In the genomic region with DNA sequence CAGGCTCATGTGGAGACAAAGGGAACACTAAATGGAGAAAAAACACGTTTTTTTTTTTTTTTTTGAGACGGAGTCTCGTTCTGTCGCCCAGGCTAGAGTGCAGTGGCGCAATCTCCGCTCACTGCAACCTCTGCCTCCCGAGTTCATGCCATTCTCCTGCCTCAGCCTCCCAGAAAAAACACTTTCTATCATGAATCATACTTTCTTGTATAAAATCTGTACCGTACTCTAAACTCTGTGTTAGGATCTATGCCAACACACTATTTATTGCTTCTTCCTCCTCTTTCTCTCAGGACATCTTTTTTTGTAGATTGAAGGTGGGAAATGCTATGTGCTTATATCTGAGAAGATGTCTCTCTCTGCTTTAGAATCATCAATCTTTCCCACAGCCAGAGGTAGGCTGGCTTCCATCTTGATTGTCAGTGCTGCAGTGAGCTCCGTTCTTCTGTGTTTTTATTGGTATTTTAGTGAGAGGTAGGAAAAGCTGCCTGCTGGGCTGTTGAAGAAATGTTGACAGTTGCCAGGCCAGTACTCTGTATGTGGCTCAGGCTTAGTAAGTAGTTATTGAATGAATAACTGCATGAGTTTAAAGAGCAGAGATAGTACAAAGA, we compare ENCODE assay signal across 13 cellular contexts.
DNase-seq lines count a peak whose midpoint lies in the region; ATAC-seq and TF ChIP-seq lines count a peak whose summit lies in the region.
"Had no signal": no experiment of that assay in that cellular context is flagged by ENCODE, and none has a peak within 500 bp of the region (broad histone marks: within the 10 kb centered on the region; RNA-seq: fewer than 3 reads in every experiment).

No MANE protein-coding gene starts in this region.

- ATAC-seq in IMR-90 (ENCODE audit: low read depth) (peak; percentile 75), HG03378 (IDR thresholded peaks at IDR 0.05; ENCODE audit: unreplicated experiment) (no peak), HG02759 (IDR thresholded peaks at IDR 0.05; ENCODE audit: unreplicated experiment) (no peak)
- ATAC-seq: Panc1 had no signal

- in situ Hi-C loops in IMR-90 (cut with MboI; ENCODE audit: low sequenced_read_pairs) = no loop called here

- peak overlapping the region; percentile 71 for H3K27ac ChIP-seq in AG04450 (ENCODE audit: low read depth, low read length)
- peak overlapping the region; percentile 98 for H3K27ac ChIP-seq in IMR-90 (ENCODE audit: insufficient read depth, low read length)
- H3K27ac ChIP-seq: neutrophil, testis had no signal

- H3K4me2 ChIP-seq in IMR-90 (ENCODE audit: low read depth, low read length) = peak overlapping the region; percentile 89

- peaks cover 6% of the 10 kb centered on the region; the same call in 1 of the 2 replicates for H3K4me1 ChIP-seq in IMR-90 (ENCODE audit: control insufficient read depth, insufficient read depth, low read length)
- H3K4me1 ChIP-seq: testis had no signal

- peak overlapping the region; percentile 86 for H3K4ac ChIP-seq in IMR-90 (ENCODE audit: low read depth, low read length)

- H2AK5ac ChIP-seq in IMR-90 (ENCODE audit: low read depth, low read length) = no peak overlapping the region; the same call in 1 of the 2 replicates

- peak overlapping the region; percentile 94 for H2BK20ac ChIP-seq in IMR-90 (ENCODE audit: low read depth, low read length)

- H4K20me1 ChIP-seq in IMR-90 (ENCODE audit: insufficient read depth, low read length) = 0 out of 2 replicates have a peak, but pooled peaks cover 3% of the 10 kb centered on the region

- H2BK15ac ChIP-seq in IMR-90 (ENCODE audit: low read depth, low read length) = peak overlapping the region; percentile 85; the same call in 1 of the 3 replicates

- H3K4me3 ChIP-seq in AG04450 (ENCODE audit: low read depth, low read length) (no peak overlapping the region; the same call in 1 of the 2 replicates), IMR-90 (ENCODE audit: insufficient read depth, low read depth, low read length) (peak overlapping the region; percentile 9; the same call in 1 of the 2 replicates)
- H3K4me3 ChIP-seq: testis had no signal

- no peaks in the 10 kb centered on the region for H3K9me3 ChIP-seq in AG04450 (ENCODE audit: control insufficient read depth, insufficient read depth, low read length)
- H3K9me3 ChIP-seq in IMR-90 (ENCODE audit: control insufficient read depth, insufficient read depth, low read length) = peaks cover 3% of the 10 kb centered on the region; the same call in 1 of the 2 replicates
- H3K9me3 ChIP-seq: neutrophil, testis had no signal

- peak overlapping the region; percentile 93 for H2BK120ac ChIP-seq in IMR-90 (ENCODE audit: low read depth, low read length)

- H3K18ac ChIP-seq in IMR-90 (ENCODE audit: low read depth, low read length) = peak overlapping the region; percentile 99; the same call in 1 of the 2 replicates

- no peak for TF ChIP-seq RAD21 in IMR-90 (IDR thresholded peaks at IDR 0.05; ENCODE audit: low read length)

- peak overlapping the region; percentile 82; the same call in 1 of the 2 replicates for H4K5ac ChIP-seq in IMR-90 (ENCODE audit: low read depth, low read length)

- peak overlapping the region; percentile 89 for H3K14ac ChIP-seq in IMR-90 (replicated peaks; ENCODE audit: low read depth, low read length)

- no TSS peak for BruUV-seq in IMR-90 (replicated peaks; lab: Mats Ljungman, UMichigan)

- H3K27me3 ChIP-seq in AG04450 (ENCODE audit: control insufficient read depth, insufficient read depth, low read length) (no peaks in the 10 kb centered on the region), IMR-90 (ENCODE audit: control insufficient read depth, insufficient read depth, low read length) (no peaks in the 10 kb centered on the region)
- H3K27me3 ChIP-seq: neutrophil, testis had no signal

- peak overlapping the region; percentile 68 for H2AK9ac ChIP-seq in IMR-90 (replicated peaks; ENCODE audit: low read depth, low read length, poor library complexity)

- no peaks in the 10 kb centered on the region for H3K9me1 ChIP-seq in IMR-90 (ENCODE audit: insufficient read depth, low read length)

- H3K79me1 ChIP-seq in IMR-90 (ENCODE audit: low read depth in 1 of 2, low read length in 2 of 2) = no peaks in the 10 kb centered on the region

- H4K8ac ChIP-seq in IMR-90 (ENCODE audit: low read depth in 2 of 2, low read length in 2 of 2) = peak overlapping the region; percentile 7 to 81

- peak overlapping the region; percentile 91 for H4K91ac ChIP-seq in IMR-90 (ENCODE audit: insufficient read depth, low read depth, low read length)

- H3K9ac ChIP-seq in IMR-90 (ENCODE audit: low read depth, low read length) = peak overlapping the region; percentile 60

- dilution Hi-C loops in IMR-90 (cut with HindIII; ENCODE audit: low sequenced_read_pairs, unreplicated experiment) = no loop called here

- POLR2A ChIA-PET in AG04450 (lab: Yijun Ruan, JAX) (interaction anchor here (0.7 to 1.2 kb wide), 2 partner anchors 46 to 47 kb away, joined by 4 to 5 read pairs; a partner anchor contains a TSS), IMR-90 (lab: Charles Lee; ENCODE audit: unreplicated experiment) (no interaction called here)

- TF ChIP-seq CTCF in AG04450 (IDR thresholded peaks at IDR 0.05; ENCODE audit: low read depth, low read length) = no peak
- no peak for TF ChIP-seq CTCF in IMR-90 (conservative IDR thresholded peaks at IDR 0.05; ENCODE audit: low read depth, low read length)

- CTCF ChIA-PET in AG04450 (lab: Charles Lee) (interaction anchor here (1.2 kb wide), 1 partner anchor 46 kb away, joined by 3 read pairs; a partner anchor contains a TSS), IMR-90 (lab: Yijun Ruan, JAX) (interaction anchor here (0.6 kb wide), 1 partner anchor 1319 kb away, joined by 4 read pairs; no protein-coding TSS in a partner anchor)

- H2AFZ ChIP-seq in IMR-90 (replicated peaks; ENCODE audit: low read length, poor library complexity) = peak overlapping the region; percentile 77

- peak overlapping the region; percentile 57 for H3K23ac ChIP-seq in IMR-90 (ENCODE audit: low read depth, low read length)

- no peak for TF ChIP-seq POLR2A in IMR-90 (IDR thresholded peaks at IDR 0.05; ENCODE audit: low read depth, low read length)

- intact Hi-C loops in IMR-90 (cut with micrococcal nuclease) = loop anchor here (5.0 to 10.0 kb wide), 3 partner anchors 43 to 211 kb away; a partner anchor contains a TSS

- H3K36me3 ChIP-seq in IMR-90 (ENCODE audit: control insufficient read depth, insufficient read depth, low read length) = no peaks in the 10 kb centered on the region
- H3K36me3 ChIP-seq: neutrophil had no signal

- DNase-seq in AG04450 (ENCODE audit: low read depth, low spot score) = no peak
- peak; percentile 84 for DNase-seq in IMR-90
- DNase-seq in brain pericyte (ENCODE audit: low read depth, low spot score) = peak; percentile 50
- DNase-seq in iris pigment epithelial cell (ENCODE audit: low read depth) = peak; percentile 78
- DNase-seq in activated CD8-positive, alpha-beta memory T cell treated with anti-CD3 and anti-CD28 coated beads, Interleukin-2, amount 50 U/mL, for 48 hours = no peak
- DNase-seq in DMS79 (lab: John Stamatoyannopoulos, UW) = no peak
- DNase-seq: activated gamma-delta T cell, NCI-H1436, testis had no signal

- peak overlapping the region; percentile 96 for H3K56ac ChIP-seq in IMR-90 (ENCODE audit: extremely low read depth, insufficient read depth, low read length)

- peak overlapping the region; percentile 99 for H2BK5ac ChIP-seq in IMR-90 (ENCODE audit: low read depth, low read length, poor library complexity, severe bottlenecking)

- 0% methylated on average over 2 of the region's 9 CpGs; no CpG with 5 or more reads in 1 of the 2 experiments for WGBS in IMR-90 (ENCODE audit: extremely low coverage in 2 of 2, insufficient read length in 1 of 2), 2 experiments

TF ChIP-seq in IMR-90, 13 proteins besides CTCF, POLR2A, EP300 and RAD21:
- no peak for TF ChIP-seq MAFK (IDR thresholded peaks at IDR 0.05; ENCODE audit: low read depth, low read length)
- no peak for TF ChIP-seq SMC3 (IDR thresholded peaks at IDR 0.05; ENCODE audit: low read depth, low read length)
- TF ChIP-seq RFX5 (IDR thresholded peaks at IDR 0.05; ENCODE audit: low read depth, low read length) = no peak
- no peak for TF ChIP-seq MXI1 (IDR thresholded peaks at IDR 0.05; ENCODE audit: borderline replicate concordance, low read depth, low read length)
- 0 out of 2 replicates have a peak, but pooled peaks have one; percentile 23 for TF ChIP-seq FOS (IDR thresholded peaks at IDR 0.05; ENCODE audit: low read depth, low read length)
- TF ChIP-seq, protein P1, sequence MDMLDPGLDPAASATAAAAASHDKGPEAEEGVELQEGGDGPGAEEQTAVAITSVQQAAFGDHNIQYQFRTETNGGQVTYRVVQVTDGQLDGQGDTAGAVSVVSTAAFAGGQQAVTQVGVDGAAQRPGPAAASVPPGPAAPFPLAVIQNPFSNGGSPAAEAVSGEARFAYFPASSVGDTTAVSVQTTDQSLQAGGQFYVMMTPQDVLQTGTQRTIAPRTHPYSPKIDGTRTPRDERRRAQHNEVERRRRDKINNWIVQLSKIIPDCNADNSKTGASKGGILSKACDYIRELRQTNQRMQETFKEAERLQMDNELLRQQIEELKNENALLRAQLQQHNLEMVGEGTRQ (IDR thresholded peaks at IDR 0.05; ENCODE audit: low read depth, low read length) = no peak
- TF ChIP-seq CEBPB (IDR thresholded peaks at IDR 0.05; ENCODE audit: low read depth, low read length) = peak; percentile 88
- TF ChIP-seq RCOR1 (IDR thresholded peaks at IDR 0.05; ENCODE audit: insufficient replicate concordance, low read length) = no peak
- TF ChIP-seq BHLHE40 (IDR thresholded peaks at IDR 0.05; ENCODE audit: low read depth, low read length) = 0 out of 2 replicates have a peak, but pooled peaks have one; percentile 17

Comparison
In these comparisons a context has a peak if more than half of its experiments do, and no peak if none do; other contexts are left out.
1. DNase-seq: peak in IMR-90 (single experiment), brain pericyte (single experiment) and iris pigment epithelial cell (single experiment); none in AG04450 (single experiment), activated CD8-positive, alpha-beta memory T cell treated with anti-CD3 and anti-CD28 coated beads, Interleukin-2, amount 50 U/mL, for 48 hours (single experiment) and DMS79 (single experiment).